In the genomic region with DNA sequence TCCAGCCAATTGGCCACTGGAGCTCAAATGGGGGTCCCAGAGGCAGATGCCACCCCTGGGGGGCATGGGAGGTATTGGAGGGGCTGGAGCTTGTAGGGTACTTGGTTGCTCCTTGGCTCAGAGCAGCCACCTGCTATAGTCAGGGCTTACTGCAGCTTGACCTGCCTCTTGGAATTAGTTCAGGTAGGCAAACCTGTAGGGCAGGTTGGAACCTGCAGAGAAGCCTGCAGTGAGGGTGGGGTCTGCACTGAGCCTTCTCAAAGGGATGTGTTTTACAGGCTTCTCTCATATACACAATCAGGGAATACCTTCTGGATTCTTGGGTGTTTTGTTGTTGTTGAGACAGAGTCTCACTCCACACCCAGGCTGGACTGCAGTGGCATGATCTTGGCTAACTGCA, we compare ENCODE assay signal across 22 cellular contexts.
DNase-seq lines count a peak whose midpoint lies in the region; ATAC-seq and TF ChIP-seq lines count a peak whose summit lies in the region.
"Had no signal": no experiment of that assay in that cellular context is flagged by ENCODE, and none has a peak within 500 bp of the region (broad histone marks: within the 10 kb centered on the region; RNA-seq: fewer than 3 reads in every experiment).

No MANE protein-coding gene starts in this region.

- TF ChIP-seq CTCF in esophagus squamous epithelium (IDR thresholded peaks at IDR 0.05): no peak
- no peak for TF ChIP-seq CTCF in upper lobe of right lung (IDR thresholded peaks at IDR 0.05)
- TF ChIP-seq CTCF in GM10248 (IDR thresholded peaks at IDR 0.05; ENCODE audit: control extremely low read depth, extremely low read depth, low read depth, missing control alignments): no peak

- no peaks in the 10 kb centered on the region for H3K9me3 Mint-ChIP-seq in CD8-positive, alpha-beta memory T cell
- H3K9me3 Mint-ChIP-seq: activated CD8-positive, alpha-beta T cell treated with anti-CD3 and anti-CD28 coated beads for 36 hours; activated naive CD4-positive, alpha-beta T cell treated with anti-CD3 and anti-CD28 coated beads for 36 hours; activated T-cell treated with anti-CD3 and anti-CD28 coated beads, Interleukin-2, amount 50 U/mL, for 4 hours; CD4-positive, alpha-beta memory T cell; central memory CD8-positive, alpha-beta T cell had no signal

- H3K4me3 ChIP-seq in esophagus squamous epithelium (no peak overlapping the region), upper lobe of right lung (no peak overlapping the region)
- no peak overlapping the region for H3K4me3 ChIP-seq in CD8-positive, alpha-beta memory T cell (ENCODE audit: low read length)
- H3K4me3 ChIP-seq: left ventricle myocardium inferior, mucosa of descending colon, SJSA1 had no signal

- H3K9me3 ChIP-seq in esophagus squamous epithelium: no peaks in the 10 kb centered on the region
- no peaks in the 10 kb centered on the region for H3K9me3 ChIP-seq in upper lobe of right lung
- no peaks in the 10 kb centered on the region for H3K9me3 ChIP-seq in CD8-positive, alpha-beta memory T cell (ENCODE audit: low read length)
- H3K9me3 ChIP-seq: left ventricle myocardium inferior, mucosa of descending colon had no signal

- no peak overlapping the region for H3K4me3 Mint-ChIP-seq in CD8-positive, alpha-beta memory T cell
- H3K4me3 Mint-ChIP-seq: activated CD8-positive, alpha-beta T cell treated with anti-CD3 and anti-CD28 coated beads for 36 hours; activated naive CD4-positive, alpha-beta T cell treated with anti-CD3 and anti-CD28 coated beads for 36 hours; activated T-cell treated with anti-CD3 and anti-CD28 coated beads, Interleukin-2, amount 50 U/mL, for 4 hours; CD4-positive, alpha-beta memory T cell; central memory CD8-positive, alpha-beta T cell; T-helper 17 cell had no signal

- no peaks in the 10 kb centered on the region for H3K36me3 Mint-ChIP-seq in CD8-positive, alpha-beta memory T cell
- H3K36me3 Mint-ChIP-seq: CD4-positive, alpha-beta memory T cell had no signal

- no peak for TF ChIP-seq POLR2A in esophagus squamous epithelium (IDR thresholded peaks at IDR 0.05)

- H3K27ac ChIP-seq in esophagus squamous epithelium (peak overlapping the region in 3 of 4 donors; percentile 4 to 68 (median 39)), upper lobe of right lung (no peak overlapping the region)
- H3K27ac ChIP-seq in CD8-positive, alpha-beta memory T cell (ENCODE audit: low read depth, low read length): no peak overlapping the region
- H3K27ac ChIP-seq: left ventricle myocardium inferior, SJSA1 had no signal

- H3K36me3 ChIP-seq in esophagus squamous epithelium (no peaks in the 10 kb centered on the region), upper lobe of right lung (no peaks in the 10 kb centered on the region)
- H3K36me3 ChIP-seq in CD8-positive, alpha-beta memory T cell (ENCODE audit: insufficient read depth, low read length): no peaks in the 10 kb centered on the region
- H3K36me3 ChIP-seq: left ventricle myocardium inferior, SJSA1 had no signal

- peaks cover 0 to 18% of the 10 kb centered on the region in 2 donors for H3K27me3 Mint-ChIP-seq in CD8-positive, alpha-beta memory T cell
- H3K27me3 Mint-ChIP-seq: activated CD8-positive, alpha-beta T cell treated with anti-CD3 and anti-CD28 coated beads for 36 hours had no signal

- H3K4me1 ChIP-seq in esophagus squamous epithelium (peaks cover 0 to 23% (median 5%) of the 10 kb centered on the region in 3 donors), upper lobe of right lung (no peaks in the 10 kb centered on the region)
- H3K4me1 ChIP-seq in CD8-positive, alpha-beta memory T cell (ENCODE audit: insufficient read depth, low read length): no peaks in the 10 kb centered on the region
- H3K4me1 ChIP-seq: left ventricle myocardium inferior, SJSA1 had no signal

- DNase-seq in SIG-M5 treated with dmso at 0.1 percent for 504 hours (lab: John Stamatoyannopoulos, UW; ENCODE audit: unreplicated experiment): peak; percentile 27
- no peak for DNase-seq in SIG-M5 (lab: John Stamatoyannopoulos, UW)
- DNase-seq in NCI-H2171 treated with DMSO at 0.1 percent for 48 hours (lab: John Stamatoyannopoulos, UW): peak; percentile 70
- no peak for DNase-seq in esophagus squamous epithelium (lab: John Stamatoyannopoulos, UW)
- no peak for DNase-seq in upper lobe of right lung
- no peak for DNase-seq in activated CD4-positive, alpha-beta T cell treated with anti-CD3 and anti-CD28 coated beads, Interleukin-2, amount 50 U/mL, for 48 hours
- no peak for DNase-seq in GM10248 (ENCODE audit: extremely low spot score)
- no peak for DNase-seq in CD8-positive, alpha-beta memory T cell
- DNase-seq: activated CD8-positive, alpha-beta T cell treated with anti-CD3 and anti-CD28 coated beads for 36 hours; activated naive CD4-positive, alpha-beta T cell treated with anti-CD3 and anti-CD28 coated beads for 36 hours; activated T-cell treated with anti-CD3 and anti-CD28 coated beads, Interleukin-2, amount 50 U/mL, for 4 hours; anterior cingulate cortex; CD4-positive, alpha-beta memory T cell; GOT3; left ventricle myocardium inferior; mucosa of descending colon; NCI-H1694; NCI-H446 treated with DMSO at 0.1 percent for 48 hours; stimulated activated CD8-positive, alpha-beta memory T cell treated with anti-CD3 and anti-CD28 coated beads, Interleukin-4, amount 100 ng/mL, for 48 hours; T-helper 17 cell had no signal

- POLR2A ChIA-PET in GM10248 (lab: Yijun Ruan, JAX): no interaction called here
- POLR2A ChIA-PET in CD8-positive, alpha-beta memory T cell (lab: Charles Lee): no interaction called here

- CTCF ChIA-PET in GM10248 (lab: Yijun Ruan, JAX): interaction anchor here (1.3 to 1.5 kb wide), 2 partner anchors 14 to 248 kb away, joined by 5 read pairs; no protein-coding TSS in a partner anchor
- CTCF ChIA-PET in CD8-positive, alpha-beta memory T cell (lab: Charles Lee): no interaction called here

- H3K27ac Mint-ChIP-seq in CD8-positive, alpha-beta memory T cell: no peak overlapping the region
- H3K27ac Mint-ChIP-seq: activated CD8-positive, alpha-beta T cell treated with anti-CD3 and anti-CD28 coated beads for 36 hours; activated naive CD4-positive, alpha-beta T cell treated with anti-CD3 and anti-CD28 coated beads for 36 hours; CD4-positive, alpha-beta memory T cell; T-helper 17 cell had no signal

- H3K4me1 Mint-ChIP-seq in CD8-positive, alpha-beta memory T cell: no peaks in the 10 kb centered on the region
- H3K4me1 Mint-ChIP-seq: CD4-positive, alpha-beta memory T cell; central memory CD8-positive, alpha-beta T cell; T-helper 17 cell had no signal

- peak; percentile 55 for ATAC-seq in upper lobe of right lung
- ATAC-seq: activated CD8-positive, alpha-beta T cell treated with anti-CD3 and anti-CD28 coated beads for 36 hours; activated T-cell treated with anti-CD3 and anti-CD28 coated beads, Interleukin-2, amount 50 U/mL, for 4 hours; mucosa of descending colon; T-helper 17 cell had no signal

- intact Hi-C loops in esophagus squamous epithelium (cut with DNase I): no loop called here
- intact Hi-C loops in upper lobe of right lung (cut with DNase I): loop anchor here (10.0 kb wide), 1 partner anchor 242 kb away; no protein-coding TSS in a partner anchor

- H3K27me3 ChIP-seq in esophagus squamous epithelium (no peaks in the 10 kb centered on the region), upper lobe of right lung (no peaks in the 10 kb centered on the region)
- H3K27me3 ChIP-seq in CD8-positive, alpha-beta memory T cell (ENCODE audit: insufficient read depth, low read length, poor library complexity, severe bottlenecking): no peaks in the 10 kb centered on the region
- H3K27me3 ChIP-seq: SJSA1 had no signal

Comparison
In these comparisons a context has a peak if more than half of its experiments do, and no peak if none do; other contexts are left out.
1. DNase-seq: peak in SIG-M5 treated with dmso at 0.1 percent for 504 hours (single experiment) and NCI-H2171 treated with DMSO at 0.1 percent for 48 hours (single experiment); none in SIG-M5 (single experiment), esophagus squamous epithelium (single experiment), upper lobe of right lung (single experiment), activated CD4-positive, alpha-beta T cell treated with anti-CD3 and anti-CD28 coated beads, Interleukin-2, amount 50 U/mL, for 48 hours (0 of 2), GM10248 (single experiment) and CD8-positive, alpha-beta memory T cell (0 of 5).
2. H3K27ac ChIP-seq: peak in esophagus squamous epithelium (3 of 4); none in upper lobe of right lung (single experiment) and CD8-positive, alpha-beta memory T cell (single experiment).